In the genomic region with DNA sequence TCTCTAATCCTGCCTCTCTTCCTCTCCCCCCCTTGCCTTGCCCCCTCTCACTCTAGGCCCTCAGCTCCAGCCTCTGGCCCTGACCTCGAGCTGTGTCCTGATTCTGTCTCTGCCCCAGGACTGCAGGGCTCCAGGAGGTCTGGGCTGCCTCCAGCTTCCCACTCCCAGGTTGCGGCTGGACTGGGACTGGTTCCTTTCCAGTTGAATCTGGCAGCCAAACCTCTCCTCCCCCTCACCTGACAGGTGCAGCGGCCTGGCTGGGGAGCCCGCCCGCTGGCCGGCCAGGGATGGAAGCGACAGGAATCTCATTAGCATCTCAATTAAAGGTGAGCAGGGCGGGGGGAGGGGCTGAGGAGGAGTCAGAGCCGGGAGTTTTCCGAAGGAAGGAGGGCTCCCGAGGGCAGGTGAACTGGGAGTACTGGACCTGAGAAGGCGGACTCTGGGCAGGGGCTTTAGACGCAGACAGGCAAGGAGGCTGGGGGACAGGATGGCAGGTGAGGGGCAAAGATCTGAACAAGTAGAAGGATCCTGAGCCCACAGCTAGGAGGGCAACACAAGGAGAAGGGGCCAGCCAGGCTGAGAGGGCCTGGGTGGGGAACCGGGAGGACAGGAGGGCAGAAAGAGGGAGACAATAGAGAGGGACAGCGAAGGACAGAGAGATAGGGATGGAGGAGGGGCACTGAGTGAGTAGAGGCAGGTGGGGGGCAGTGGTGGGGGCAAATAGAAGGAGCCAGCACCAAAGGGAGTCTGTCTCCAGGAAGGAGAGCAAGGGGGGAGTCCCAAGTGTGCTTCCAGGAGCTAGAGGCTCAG, we compare ENCODE assay signal across 8 cellular contexts. TPM values are rescaled to one million over a fixed set of nuclear protein-coding genes. Genes with fewer than 3 reads are reported as not detected.
DNase-seq lines count a peak whose midpoint lies in the region; ATAC-seq and TF ChIP-seq lines count a peak whose summit lies in the region.

SCNN1A (minus strand) TSS at position 295 of the 810 bp plus-strand sequence. CDS start 780 bp downstream, outside the sequence.

- DNase-seq in COLO668 (lab: John Stamatoyannopoulos, UW; ENCODE audit: unreplicated experiment) (peak; percentile 90), NCI-H2107 (lab: John Stamatoyannopoulos, UW) (peak; percentile 84), neural progenitor cell (ENCODE audit: low spot score) (peak; percentile 41), epidermal melanocyte (ENCODE audit: insufficient read length, low spot score) (no peak), NCI-H82 (lab: John Stamatoyannopoulos, UW) (no peak)
- DNase-seq in effector CD8-positive, alpha-beta T cell (lab: John Stamatoyannopoulos, UW), result no peak

- peak within 1 kb of the TSS; percentile 74 for H3K27ac ChIP-seq in duodenal mucosa (ENCODE audit: low read depth, low read length)
- H3K27ac ChIP-seq in neural progenitor cell, result no peak within 1 kb of the TSS

- H3K9me3 ChIP-seq in duodenal mucosa (ENCODE audit: control insufficient read depth in 1 of 2, low read length in 2 of 2) (no peaks in the 10 kb centered on the region), neural progenitor cell (ENCODE audit: low read depth) (no peaks in the 10 kb centered on the region)

- peaks cover 4% of the 10 kb centered on the region for H3K79me2 ChIP-seq in neural progenitor cell (ENCODE audit: low read depth)

- H3K9ac ChIP-seq in duodenal mucosa (ENCODE audit: low read depth in 1 of 2, low read length in 2 of 2), result peak within 1 kb of the TSS; percentile 21 to 43
- no peak within 1 kb of the TSS for H3K9ac ChIP-seq in neural progenitor cell

- H3K27me3 ChIP-seq in duodenal mucosa (ENCODE audit: control insufficient read depth in 1 of 2, insufficient read depth in 2 of 2, low read length in 2 of 2) (no peaks in the 10 kb centered on the region), neural progenitor cell (peaks cover 23% of the 10 kb centered on the region)

- ATAC-seq in GM18511 (IDR thresholded peaks at IDR 0.05; ENCODE audit: unreplicated experiment), result no peak

- H3K4me3 Mint-ChIP-seq in neural progenitor cell, result peak within 1 kb of the TSS; percentile 60

- H3K27ac Mint-ChIP-seq in neural progenitor cell, result peak within 1 kb of the TSS; percentile 97

- H3K4me3 ChIP-seq in duodenal mucosa (ENCODE audit: low read depth in 1 of 2, low read length in 2 of 2) (peak within 1 kb of the TSS; percentile 46 to 51), neural progenitor cell (no peak within 1 kb of the TSS)

- H4K20me1 ChIP-seq in neural progenitor cell (ENCODE audit: low read depth), result no peaks in the 10 kb centered on the region

- H2AFZ ChIP-seq in neural progenitor cell (replicated peaks), result peak within 1 kb of the TSS; percentile 57

- H3K4me1 ChIP-seq in duodenal mucosa (ENCODE audit: control insufficient read depth in 1 of 2, insufficient read depth in 2 of 2, low read length in 2 of 2) (peaks cover 62 to 67% of the 10 kb centered on the region in 2 donors), neural progenitor cell (peaks cover 74% of the 10 kb centered on the region)

- peaks cover 75% of the 10 kb centered on the region for H3K4me1 Mint-ChIP-seq in neural progenitor cell

- no peaks in the 10 kb centered on the region for H3K36me3 Mint-ChIP-seq in neural progenitor cell

- peaks cover 23% of the 10 kb centered on the region for H3K27me3 Mint-ChIP-seq in neural progenitor cell (ENCODE audit: insufficient read depth, low read depth)

- H3F3A ChIP-seq in neural progenitor cell (ENCODE audit: low read depth), result peaks cover 68% of the 10 kb centered on the region

- H3K9me3 Mint-ChIP-seq in neural progenitor cell, result no peaks in the 10 kb centered on the region

- peak within 1 kb of the TSS; percentile 72 for H3K4me2 ChIP-seq in neural progenitor cell

- H3K36me3 ChIP-seq in duodenal mucosa (ENCODE audit: control insufficient read depth in 1 of 2, insufficient read depth in 2 of 2, low read length in 2 of 2) (no peaks in the 10 kb centered on the region), neural progenitor cell (no peaks in the 10 kb centered on the region)

- TF ChIP-seq CTCF in neural progenitor cell (IDR thresholded peaks at IDR 0.05), result no peak

RNA-seq across cellular contexts. Expression of gene SCNN1A, which starts in this region (rescaled TPM):
- total RNA-seq in neural progenitor cell (ENCODE audit: low replicate concordance), result 1.2 and 5.0 TPM in 2 replicates

Comparison
In these comparisons a context has a peak if more than half of its experiments do, and no peak if none do; other contexts are left out.
1. DNase-seq: peak in COLO668 (single experiment), NCI-H2107 (single experiment) and neural progenitor cell (single experiment); none in epidermal melanocyte (single experiment), effector CD8-positive, alpha-beta T cell (single experiment) and NCI-H82 (single experiment).